In the genomic region with DNA sequence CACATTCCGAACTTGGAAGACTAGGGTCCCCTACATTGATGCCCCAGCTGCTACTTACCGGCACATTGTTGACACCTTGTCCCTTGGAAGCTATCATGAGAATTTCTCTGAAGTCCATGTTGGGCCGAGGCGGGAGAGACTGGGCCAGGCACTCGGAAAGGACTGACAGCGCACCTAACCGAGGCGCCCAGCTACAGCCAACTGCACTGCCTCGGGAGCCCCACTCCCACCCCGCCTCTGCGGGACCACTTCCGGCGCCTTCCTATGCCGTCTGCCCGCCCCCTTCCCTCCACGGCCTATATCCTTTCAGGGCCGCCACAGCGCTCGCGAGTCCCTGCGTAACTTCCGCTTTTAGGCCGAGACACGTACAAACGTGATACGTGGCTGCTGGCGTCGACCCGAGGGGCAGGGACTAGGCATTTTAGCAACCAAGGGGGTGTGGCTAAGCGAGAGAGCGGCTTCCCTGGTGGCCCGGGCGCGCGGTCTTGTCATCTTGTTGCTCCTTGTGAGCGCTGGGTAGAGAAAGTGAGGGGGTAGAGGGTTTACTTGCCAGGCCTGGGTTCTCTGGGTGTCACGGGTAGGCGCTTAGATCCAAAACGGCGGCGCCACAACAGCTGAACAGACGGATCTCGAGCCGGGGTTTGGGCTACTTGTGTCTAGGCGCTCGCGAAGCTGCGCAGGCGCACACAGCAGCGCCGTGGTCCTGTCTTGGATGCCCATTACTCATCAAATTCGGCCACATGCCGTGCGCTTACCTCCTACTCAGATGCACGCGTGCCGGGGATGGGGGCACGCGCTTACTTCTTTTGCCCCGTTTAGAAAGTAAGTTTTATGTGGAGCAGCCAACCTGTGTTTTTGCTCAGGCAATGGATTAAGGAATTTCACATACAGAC, we compare ENCODE assay signal across 1 cellular context.
TF ChIP-seq lines count a peak whose summit lies in the region.

A gene with protein sequence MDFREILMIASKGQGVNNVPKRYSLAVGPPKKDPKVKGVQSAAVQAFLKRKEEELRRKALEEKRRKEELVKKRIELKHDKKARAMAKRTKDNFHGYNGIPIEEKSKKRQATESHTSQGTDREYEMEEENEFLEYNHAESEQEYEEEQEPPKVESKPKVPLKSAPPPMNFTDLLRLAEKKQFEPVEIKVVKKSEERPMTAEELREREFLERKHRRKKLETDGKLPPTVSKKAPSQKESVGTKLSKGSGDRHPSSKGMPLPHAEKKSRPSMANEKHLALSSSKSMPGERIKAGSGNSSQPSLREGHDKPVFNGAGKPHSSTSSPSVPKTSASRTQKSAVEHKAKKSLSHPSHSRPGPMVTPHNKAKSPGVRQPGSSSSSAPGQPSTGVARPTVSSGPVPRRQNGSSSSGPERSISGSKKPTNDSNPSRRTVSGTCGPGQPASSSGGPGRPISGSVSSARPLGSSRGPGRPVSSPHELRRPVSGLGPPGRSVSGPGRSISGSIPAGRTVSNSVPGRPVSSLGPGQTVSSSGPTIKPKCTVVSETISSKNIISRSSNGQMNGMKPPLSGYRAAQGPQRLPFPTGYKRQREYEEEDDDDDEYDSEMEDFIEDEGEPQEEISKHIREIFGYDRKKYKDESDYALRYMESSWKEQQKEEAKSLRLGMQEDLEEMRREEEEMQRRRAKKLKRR (minus strand): TSS at position 203 of the 893 bp plus-strand sequence. CDS start 85 bp downstream, at position 118.

TF ChIP-seq in HepG2, 621 proteins besides CTCF, POLR2A, EP300 and RAD21 (continued from another document and continues in another):
- TF ChIP-seq, protein P1, sequence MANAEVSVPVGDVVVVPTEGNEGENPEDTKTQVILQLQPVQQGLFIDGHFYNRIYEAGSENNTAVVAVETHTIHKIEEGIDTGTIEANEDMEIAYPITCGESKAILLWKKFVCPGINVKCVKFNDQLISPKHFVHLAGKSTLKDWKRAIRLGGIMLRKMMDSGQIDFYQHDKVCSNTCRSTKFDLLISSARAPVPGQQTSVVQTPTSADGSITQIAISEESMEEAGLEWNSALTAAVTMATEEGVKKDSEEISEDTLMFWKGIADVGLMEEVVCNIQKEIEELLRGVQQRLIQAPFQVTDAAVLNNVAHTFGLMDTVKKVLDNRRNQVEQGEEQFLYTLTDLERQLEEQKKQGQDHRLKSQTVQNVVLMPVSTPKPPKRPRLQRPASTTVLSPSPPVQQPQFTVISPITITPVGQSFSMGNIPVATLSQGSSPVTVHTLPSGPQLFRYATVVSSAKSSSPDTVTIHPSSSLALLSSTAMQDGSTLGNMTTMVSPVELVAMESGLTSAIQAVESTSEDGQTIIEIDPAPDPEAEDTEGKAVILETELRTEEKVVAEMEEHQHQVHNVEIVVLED (CRISPR knock-in tag; IDR thresholded peaks at IDR 0.05; ENCODE audit: borderline replicate concordance) = peak; percentile 99
- TF ChIP-seq KDM4B (CRISPR knock-in tag; IDR thresholded peaks at IDR 0.05) (no peak), ZNF329 (CRISPR knock-in tag; IDR thresholded peaks at IDR 0.05; ENCODE audit: low read depth) (no peak), ZFP37 (CRISPR knock-in tag; IDR thresholded peaks at IDR 0.05; ENCODE audit: borderline replicate concordance) (0 out of 2 replicates have a peak, but pooled peaks have one; percentile 4), TFDP1 (CRISPR knock-in tag; IDR thresholded peaks at IDR 0.05; ENCODE audit: borderline replicate concordance) (peak; percentile 77), ZNF484 (CRISPR knock-in tag; IDR thresholded peaks at IDR 0.05; ENCODE audit: borderline replicate concordance, low read depth) (no peak), ZNF703 (CRISPR knock-in tag; IDR thresholded peaks at IDR 0.05; ENCODE audit: borderline replicate concordance) (no peak), FOSL1 (CRISPR knock-in tag; IDR thresholded peaks at IDR 0.05; ENCODE audit: borderline replicate concordance) (no peak), RARA (CRISPR knock-in tag; IDR thresholded peaks at IDR 0.05) (no peak), PHF5A (CRISPR knock-in tag; IDR thresholded peaks at IDR 0.05; ENCODE audit: low read depth, unreplicated experiment) (peak; percentile 47), ZNF121 (CRISPR knock-in tag; IDR thresholded peaks at IDR 0.05) (no peak), GLMP (CRISPR knock-in tag; IDR thresholded peaks at IDR 0.05; ENCODE audit: borderline replicate concordance) (no peak), HDAC2 (CRISPR knock-in tag; IDR thresholded peaks at IDR 0.05) (peak; percentile 72), ZNF12 (CRISPR knock-in tag; IDR thresholded peaks at IDR 0.05) (no peak), BORCS8-MEF2B (CRISPR knock-in tag; IDR thresholded peaks at IDR 0.05) (peak; percentile 73; the same call in 1 of the 2 replicates), NR3C1 (CRISPR knock-in tag; IDR thresholded peaks at IDR 0.05) (no peak), HDAC6 (IDR thresholded peaks at IDR 0.05; ENCODE audit: low read depth, low read length) (no peak), ZNF724P (CRISPR knock-in tag; IDR thresholded peaks at IDR 0.05; ENCODE audit: borderline replicate concordance) (0 out of 2 replicates have a peak, but pooled peaks have one; percentile 38), ZNF713 (CRISPR knock-in tag; IDR thresholded peaks at IDR 0.05) (no peak), AKAP8 (CRISPR knock-in tag; IDR thresholded peaks at IDR 0.05) (no peak), ETV6 (CRISPR knock-in tag; conservative IDR thresholded peaks at IDR 0.05) (no peak), ZNF597 (CRISPR knock-in tag; IDR thresholded peaks at IDR 0.05) (no peak), CHD4 (IDR thresholded peaks at IDR 0.05; ENCODE audit: borderline replicate concordance, low read length) (no peak; the same call in 1 of the 2 replicates), ZNF547 (CRISPR knock-in tag; IDR thresholded peaks at IDR 0.05) (peak; percentile 64; the same call in 1 of the 2 replicates), ZNF577 (CRISPR knock-in tag; IDR thresholded peaks at IDR 0.05; ENCODE audit: borderline replicate concordance, low read depth) (no peak), ZBTB8A (CRISPR knock-in tag; IDR thresholded peaks at IDR 0.05; ENCODE audit: borderline replicate concordance, low read depth) (no peak), ZNF572 (CRISPR knock-in tag; IDR thresholded peaks at IDR 0.05) (no peak), SALL2 (CRISPR knock-in tag; IDR thresholded peaks at IDR 0.05) (peak; percentile 81; the same call in 1 of the 2 replicates), SP4 (CRISPR knock-in tag; IDR thresholded peaks at IDR 0.05) (peak; percentile 96), KDM5B (CRISPR knock-in tag; IDR thresholded peaks at IDR 0.05; ENCODE audit: borderline replicate concordance) (peak; percentile 84; the same call in 1 of the 2 replicates)
- TF ChIP-seq, protein P2, sequence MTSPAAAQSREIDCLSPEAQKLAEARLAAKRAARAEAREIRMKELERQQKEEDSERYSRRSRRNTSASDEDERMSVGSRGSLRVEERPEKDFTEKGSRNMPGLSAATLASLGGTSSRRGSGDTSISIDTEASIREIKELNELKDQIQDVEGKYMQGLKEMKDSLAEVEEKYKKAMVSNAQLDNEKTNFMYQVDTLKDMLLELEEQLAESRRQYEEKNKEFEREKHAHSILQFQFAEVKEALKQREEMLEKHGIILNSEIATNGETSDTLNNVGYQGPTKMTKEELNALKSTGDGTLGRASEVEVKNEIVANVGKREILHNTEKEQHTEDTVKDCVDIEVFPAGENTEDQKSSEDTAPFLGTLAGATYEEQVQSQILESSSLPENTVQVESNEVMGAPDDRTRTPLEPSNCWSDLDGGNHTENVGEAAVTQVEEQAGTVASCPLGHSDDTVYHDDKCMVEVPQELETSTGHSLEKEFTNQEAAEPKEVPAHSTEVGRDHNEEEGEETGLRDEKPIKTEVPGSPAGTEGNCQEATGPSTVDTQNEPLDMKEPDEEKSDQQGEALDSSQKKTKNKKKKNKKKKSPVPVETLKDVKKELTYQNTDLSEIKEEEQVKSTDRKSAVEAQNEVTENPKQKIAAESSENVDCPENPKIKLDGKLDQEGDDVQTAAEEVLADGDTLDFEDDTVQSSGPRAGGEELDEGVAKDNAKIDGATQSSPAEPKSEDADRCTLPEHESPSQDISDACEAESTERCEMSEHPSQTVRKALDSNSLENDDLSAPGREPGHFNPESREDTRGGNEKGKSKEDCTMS (CRISPR knock-in tag; conservative IDR thresholded peaks at IDR 0.05) = no peak
- TF ChIP-seq, protein P3, sequence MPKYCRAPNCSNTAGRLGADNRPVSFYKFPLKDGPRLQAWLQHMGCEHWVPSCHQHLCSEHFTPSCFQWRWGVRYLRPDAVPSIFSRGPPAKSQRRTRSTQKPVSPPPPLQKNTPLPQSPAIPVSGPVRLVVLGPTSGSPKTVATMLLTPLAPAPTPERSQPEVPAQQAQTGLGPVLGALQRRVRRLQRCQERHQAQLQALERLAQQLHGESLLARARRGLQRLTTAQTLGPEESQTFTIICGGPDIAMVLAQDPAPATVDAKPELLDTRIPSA (CRISPR knock-in tag; IDR thresholded peaks at IDR 0.05; ENCODE audit: borderline replicate concordance) = no peak
- TF ChIP-seq, protein P4, sequence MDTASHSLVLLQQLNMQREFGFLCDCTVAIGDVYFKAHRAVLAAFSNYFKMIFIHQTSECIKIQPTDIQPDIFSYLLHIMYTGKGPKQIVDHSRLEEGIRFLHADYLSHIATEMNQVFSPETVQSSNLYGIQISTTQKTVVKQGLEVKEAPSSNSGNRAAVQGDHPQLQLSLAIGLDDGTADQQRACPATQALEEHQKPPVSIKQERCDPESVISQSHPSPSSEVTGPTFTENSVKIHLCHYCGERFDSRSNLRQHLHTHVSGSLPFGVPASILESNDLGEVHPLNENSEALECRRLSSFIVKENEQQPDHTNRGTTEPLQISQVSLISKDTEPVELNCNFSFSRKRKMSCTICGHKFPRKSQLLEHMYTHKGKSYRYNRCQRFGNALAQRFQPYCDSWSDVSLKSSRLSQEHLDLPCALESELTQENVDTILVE (CRISPR knock-in tag; IDR thresholded peaks at IDR 0.05) = no peak
- TF ChIP-seq, protein P5, sequence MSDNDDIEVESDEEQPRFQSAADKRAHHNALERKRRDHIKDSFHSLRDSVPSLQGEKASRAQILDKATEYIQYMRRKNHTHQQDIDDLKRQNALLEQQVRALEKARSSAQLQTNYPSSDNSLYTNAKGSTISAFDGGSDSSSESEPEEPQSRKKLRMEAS (IDR thresholded peaks at IDR 0.05) = peak; percentile 87
- TF ChIP-seq, protein P6, sequence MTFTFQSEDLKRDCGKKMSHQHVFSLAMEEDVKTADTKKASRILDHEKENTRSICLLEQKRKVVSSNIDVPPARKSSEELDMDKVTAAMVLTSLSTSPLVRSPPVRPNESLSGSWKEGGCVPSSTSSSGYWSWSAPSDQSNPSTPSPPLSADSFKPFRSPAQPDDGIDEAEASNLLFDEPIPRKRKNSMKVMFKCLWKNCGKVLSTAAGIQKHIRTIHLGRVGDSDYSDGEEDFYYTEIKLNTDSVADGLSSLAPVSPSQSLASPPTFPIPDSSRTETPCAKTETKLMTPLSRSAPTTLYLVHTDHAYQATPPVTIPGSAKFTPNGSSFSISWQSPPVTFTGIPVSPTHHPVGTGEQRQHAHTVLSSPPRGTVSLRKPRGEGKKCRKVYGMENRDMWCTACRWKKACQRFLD (CRISPR knock-in tag; IDR thresholded peaks at IDR 0.05; ENCODE audit: borderline replicate concordance) = no peak
- TF ChIP-seq, protein P7, sequence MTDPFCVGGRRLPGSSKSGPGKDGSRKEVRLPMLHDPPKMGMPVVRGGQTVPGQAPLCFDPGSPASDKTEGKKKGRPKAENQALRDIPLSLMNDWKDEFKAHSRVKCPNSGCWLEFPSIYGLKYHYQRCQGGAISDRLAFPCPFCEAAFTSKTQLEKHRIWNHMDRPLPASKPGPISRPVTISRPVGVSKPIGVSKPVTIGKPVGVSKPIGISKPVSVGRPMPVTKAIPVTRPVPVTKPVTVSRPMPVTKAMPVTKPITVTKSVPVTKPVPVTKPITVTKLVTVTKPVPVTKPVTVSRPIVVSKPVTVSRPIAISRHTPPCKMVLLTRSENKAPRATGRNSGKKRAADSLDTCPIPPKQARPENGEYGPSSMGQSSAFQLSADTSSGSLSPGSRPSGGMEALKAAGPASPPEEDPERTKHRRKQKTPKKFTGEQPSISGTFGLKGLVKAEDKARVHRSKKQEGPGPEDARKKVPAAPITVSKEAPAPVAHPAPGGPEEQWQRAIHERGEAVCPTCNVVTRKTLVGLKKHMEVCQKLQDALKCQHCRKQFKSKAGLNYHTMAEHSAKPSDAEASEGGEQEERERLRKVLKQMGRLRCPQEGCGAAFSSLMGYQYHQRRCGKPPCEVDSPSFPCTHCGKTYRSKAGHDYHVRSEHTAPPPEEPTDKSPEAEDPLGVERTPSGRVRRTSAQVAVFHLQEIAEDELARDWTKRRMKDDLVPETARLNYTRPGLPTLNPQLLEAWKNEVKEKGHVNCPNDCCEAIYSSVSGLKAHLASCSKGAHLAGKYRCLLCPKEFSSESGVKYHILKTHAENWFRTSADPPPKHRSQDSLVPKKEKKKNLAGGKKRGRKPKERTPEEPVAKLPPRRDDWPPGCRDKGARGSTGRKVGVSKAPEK (CRISPR knock-in tag; IDR thresholded peaks at IDR 0.05; ENCODE audit: borderline replicate concordance) = no peak
- TF ChIP-seq, protein P8, sequence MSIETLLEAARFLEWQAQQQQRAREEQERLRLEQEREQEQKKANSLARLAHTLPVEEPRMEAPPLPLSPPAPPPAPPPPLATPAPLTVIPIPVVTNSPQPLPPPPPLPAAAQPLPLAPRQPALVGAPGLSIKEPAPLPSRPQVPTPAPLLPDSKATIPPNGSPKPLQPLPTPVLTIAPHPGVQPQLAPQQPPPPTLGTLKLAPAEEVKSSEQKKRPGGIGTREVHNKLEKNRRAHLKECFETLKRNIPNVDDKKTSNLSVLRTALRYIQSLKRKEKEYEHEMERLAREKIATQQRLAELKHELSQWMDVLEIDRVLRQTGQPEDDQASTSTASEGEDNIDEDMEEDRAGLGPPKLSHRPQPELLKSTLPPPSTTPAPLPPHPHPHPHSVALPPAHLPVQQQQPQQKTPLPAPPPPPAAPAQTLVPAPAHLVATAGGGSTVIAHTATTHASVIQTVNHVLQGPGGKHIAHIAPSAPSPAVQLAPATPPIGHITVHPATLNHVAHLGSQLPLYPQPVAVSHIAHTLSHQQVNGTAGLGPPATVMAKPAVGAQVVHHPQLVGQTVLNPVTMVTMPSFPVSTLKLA (IDR thresholded peaks at IDR 0.05) = peak; percentile 30; the same call in 1 of the 2 replicates
